In genomic region chr2:164920430-164920829, GRCh38 we compare ENCODE assay signal across 10 cellular contexts. TPM values are rescaled to one million over a fixed set of nuclear protein-coding genes. Genes with fewer than 3 reads are reported as not detected.
A peak's percentile ranks its signal among the peaks of the same experiment; 100 is the strongest.
DNase-seq lines count a peak whose midpoint lies in the region; ATAC-seq, FAIRE-seq and TF ChIP-seq lines count a peak whose summit lies in the region.
"Had no signal": no experiment of that assay in that cellular context is flagged by ENCODE, and none has a peak within 500 bp of the region (broad histone marks: within the 10 kb centered on the region; RNA-seq: fewer than 3 reads in every experiment).

No MANE protein-coding gene starts in this region.

- peak overlapping the region; percentile 21 for H3K4me3 ChIP-seq in fibroblast of pulmonary artery (replicated peaks; ENCODE audit: low read depth, low read length)
- no peak overlapping the region for H3K4me3 ChIP-seq in small intestine (ENCODE audit: low read depth in 1 of 2, low read length in 2 of 2)
- H3K4me3 ChIP-seq: SJCRH30 had no signal

- no peak overlapping the region for H3K27ac ChIP-seq in small intestine (ENCODE audit: low read depth in 1 of 2, low read length in 1 of 2)
- H3K27ac ChIP-seq: C4-2B, SJCRH30 had no signal

- no peaks in the 10 kb centered on the region for H3K9me3 Mint-ChIP-seq in activated T-cell treated with anti-CD3 and anti-CD28 coated beads, Interleukin-2, amount 50 U/mL, for 72 hours

- no peak for FAIRE-seq in small intestine (lab: Jason Lieb, UNC)

- H3K9me3 ChIP-seq in small intestine (ENCODE audit: control insufficient read depth, low read depth) = no peaks in the 10 kb centered on the region
- H3K9me3 ChIP-seq: SJCRH30 had no signal

- H3K27me3 ChIP-seq in small intestine (ENCODE audit: control insufficient read depth in 2 of 2, insufficient read depth in 2 of 2, low read length in 2 of 2) = no peaks in the 10 kb centered on the region
- H3K27me3 ChIP-seq: SJCRH30 had no signal

- WGBS in small intestine, 3 donors = 64 to 75% (median 65%) methylated on average over 4 of the region's 4 CpGs

- TF ChIP-seq CTCF in fibroblast of pulmonary artery (IDR thresholded peaks at IDR 0.05; ENCODE audit: low read length, missing control alignments) = no peak

- H3K27me3 Mint-ChIP-seq in activated T-cell treated with anti-CD3 and anti-CD28 coated beads, Interleukin-2, amount 50 U/mL, for 72 hours (ENCODE audit: low read depth) = no peaks in the 10 kb centered on the region

- no peak overlapping the region for H3K4me3 Mint-ChIP-seq in activated T-cell treated with anti-CD3 and anti-CD28 coated beads, Interleukin-2, amount 50 U/mL, for 72 hours

- no peaks in the 10 kb centered on the region for H3K36me3 Mint-ChIP-seq in activated T-cell treated with anti-CD3 and anti-CD28 coated beads, Interleukin-2, amount 50 U/mL, for 72 hours (ENCODE audit: insufficient read depth in 2 of 2)

- no peak for DNase-seq in activated T-cell treated with anti-CD3 and anti-CD28 coated beads, Interleukin-2, amount 50 U/mL, for 72 hours
- DNase-seq in activated T-cell treated with anti-CD3 and anti-CD28 coated beads, Interleukin-2, amount 50 U/mL, for 48 hours = no peak
- peak; percentile 89 for DNase-seq in RKO (ENCODE audit: low spot score)
- peak; percentile 89 for DNase-seq in fibroblast of pulmonary artery (ENCODE audit: low read depth)
- no peak for DNase-seq in NCI-H1092 (lab: John Stamatoyannopoulos, UW)
- no peak for DNase-seq in small intestine
- DNase-seq: SJCRH30 had no signal

- peak overlapping the region; percentile 19 for H3K27ac Mint-ChIP-seq in activated T-cell treated with anti-CD3 and anti-CD28 coated beads, Interleukin-2, amount 50 U/mL, for 72 hours

- no peaks in the 10 kb centered on the region for H3K4me1 Mint-ChIP-seq in activated T-cell treated with anti-CD3 and anti-CD28 coated beads, Interleukin-2, amount 50 U/mL, for 72 hours (ENCODE audit: low read depth)

- no peaks in the 10 kb centered on the region for H3K36me3 ChIP-seq in small intestine (ENCODE audit: control insufficient read depth in 2 of 2, insufficient read depth in 2 of 2, low read length in 2 of 2)
- H3K36me3 ChIP-seq: SJCRH30 had no signal

- H3K4me1 ChIP-seq in small intestine (ENCODE audit: control insufficient read depth in 2 of 2, insufficient read depth in 1 of 2, low read depth in 1 of 2, low read length in 1 of 2) = no peaks in the 10 kb centered on the region
- H3K4me1 ChIP-seq: SJCRH30 had no signal

- peak in 1 of 2 donors; percentile 72 for ATAC-seq in activated T-cell treated with anti-CD3 and anti-CD28 coated beads, Interleukin-2, amount 50 U/mL, for 72 hours (replicated peaks in 1 of 2)
- ATAC-seq in GM21825 (IDR thresholded peaks at IDR 0.05; ENCODE audit: unreplicated experiment) (no peak), HG03460 (IDR thresholded peaks at IDR 0.05; ENCODE audit: unreplicated experiment) (no peak)

RNA-seq across cellular contexts. Expression of gene SLC38A11, which starts 34.9 kb away (rescaled TPM):
- not detected for total RNA-seq in activated T-cell treated with anti-CD3 and anti-CD28 coated beads, Interleukin-2, amount 50 U/mL, for 72 hours
- polyA plus RNA-seq in small intestine = 1 to 10 TPM in 1 of 3 donors, under 1 TPM in 2; 0.22 to 7.2 (median 0.27) TPM

Comparison
In these comparisons a context has a peak if more than half of its experiments do, and no peak if none do; other contexts are left out.
1. DNase-seq: peak in RKO (single experiment) and fibroblast of pulmonary artery (single experiment); none in activated T-cell treated with anti-CD3 and anti-CD28 coated beads, Interleukin-2, amount 50 U/mL, for 72 hours (0 of 2), activated T-cell treated with anti-CD3 and anti-CD28 coated beads, Interleukin-2, amount 50 U/mL, for 48 hours (0 of 2), NCI-H1092 (single experiment) and small intestine (single experiment).